Comparison of ENCODE assay signal across 1 cellular context in the genomic region with DNA sequence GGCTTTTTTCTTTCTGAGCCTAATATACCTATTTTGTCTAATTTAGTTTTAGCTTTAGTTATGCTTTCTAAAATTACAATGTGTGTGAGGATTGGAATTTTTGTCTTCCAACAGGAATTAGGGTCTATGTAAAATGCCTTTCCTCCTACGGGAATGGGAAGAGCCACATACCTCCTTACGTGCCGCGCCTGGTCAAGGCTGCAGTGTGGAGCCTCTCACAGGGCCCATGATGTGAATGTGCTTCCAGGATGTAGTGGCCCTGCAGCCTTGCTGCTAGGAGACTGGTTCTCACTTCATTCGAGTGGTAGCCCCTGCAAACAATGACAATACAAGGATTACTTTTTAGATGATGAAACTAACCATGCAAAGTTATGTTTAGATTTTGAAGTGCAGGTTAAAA.
TF ChIP-seq lines count a peak whose summit lies in the region.

No MANE protein-coding gene starts in this region.

TF ChIP-seq in A549, 52 proteins besides CTCF, POLR2A, EP300 and RAD21 (continued from another document):
- TF ChIP-seq, protein P1, sequence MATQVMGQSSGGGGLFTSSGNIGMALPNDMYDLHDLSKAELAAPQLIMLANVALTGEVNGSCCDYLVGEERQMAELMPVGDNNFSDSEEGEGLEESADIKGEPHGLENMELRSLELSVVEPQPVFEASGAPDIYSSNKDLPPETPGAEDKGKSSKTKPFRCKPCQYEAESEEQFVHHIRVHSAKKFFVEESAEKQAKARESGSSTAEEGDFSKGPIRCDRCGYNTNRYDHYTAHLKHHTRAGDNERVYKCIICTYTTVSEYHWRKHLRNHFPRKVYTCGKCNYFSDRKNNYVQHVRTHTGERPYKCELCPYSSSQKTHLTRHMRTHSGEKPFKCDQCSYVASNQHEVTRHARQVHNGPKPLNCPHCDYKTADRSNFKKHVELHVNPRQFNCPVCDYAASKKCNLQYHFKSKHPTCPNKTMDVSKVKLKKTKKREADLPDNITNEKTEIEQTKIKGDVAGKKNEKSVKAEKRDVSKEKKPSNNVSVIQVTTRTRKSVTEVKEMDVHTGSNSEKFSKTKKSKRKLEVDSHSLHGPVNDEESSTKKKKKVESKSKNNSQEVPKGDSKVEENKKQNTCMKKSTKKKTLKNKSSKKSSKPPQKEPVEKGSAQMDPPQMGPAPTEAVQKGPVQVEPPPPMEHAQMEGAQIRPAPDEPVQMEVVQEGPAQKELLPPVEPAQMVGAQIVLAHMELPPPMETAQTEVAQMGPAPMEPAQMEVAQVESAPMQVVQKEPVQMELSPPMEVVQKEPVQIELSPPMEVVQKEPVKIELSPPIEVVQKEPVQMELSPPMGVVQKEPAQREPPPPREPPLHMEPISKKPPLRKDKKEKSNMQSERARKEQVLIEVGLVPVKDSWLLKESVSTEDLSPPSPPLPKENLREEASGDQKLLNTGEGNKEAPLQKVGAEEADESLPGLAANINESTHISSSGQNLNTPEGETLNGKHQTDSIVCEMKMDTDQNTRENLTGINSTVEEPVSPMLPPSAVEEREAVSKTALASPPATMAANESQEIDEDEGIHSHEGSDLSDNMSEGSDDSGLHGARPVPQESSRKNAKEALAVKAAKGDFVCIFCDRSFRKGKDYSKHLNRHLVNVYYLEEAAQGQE (IDR thresholded peaks at IDR 0.05): no peak
- TF ChIP-seq HMGXB4 (CRISPR knock-in tag; IDR thresholded peaks at IDR 0.05; ENCODE audit: borderline replicate concordance) (no peak), MAZ (IDR thresholded peaks at IDR 0.05; ENCODE audit: borderline replicate concordance, low read depth, low read length) (no peak), TP53 (CRISPR knock-in tag; IDR thresholded peaks at IDR 0.05) (no peak), CEBPB (IDR thresholded peaks at IDR 0.05) (no peak), PHF8 (IDR thresholded peaks at IDR 0.05; ENCODE audit: borderline replicate concordance, low read depth) (no peak), SMC3 (IDR thresholded peaks at IDR 0.05) (no peak)
- TF ChIP-seq, protein P2, sequence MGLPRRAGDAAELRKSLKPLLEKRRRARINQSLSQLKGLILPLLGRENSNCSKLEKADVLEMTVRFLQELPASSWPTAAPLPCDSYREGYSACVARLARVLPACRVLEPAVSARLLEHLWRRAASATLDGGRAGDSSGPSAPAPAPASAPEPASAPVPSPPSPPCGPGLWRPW (IDR thresholded peaks at IDR 0.05): no peak
